8 cellular contexts compared by ENCODE assay signal in the genomic region with DNA sequence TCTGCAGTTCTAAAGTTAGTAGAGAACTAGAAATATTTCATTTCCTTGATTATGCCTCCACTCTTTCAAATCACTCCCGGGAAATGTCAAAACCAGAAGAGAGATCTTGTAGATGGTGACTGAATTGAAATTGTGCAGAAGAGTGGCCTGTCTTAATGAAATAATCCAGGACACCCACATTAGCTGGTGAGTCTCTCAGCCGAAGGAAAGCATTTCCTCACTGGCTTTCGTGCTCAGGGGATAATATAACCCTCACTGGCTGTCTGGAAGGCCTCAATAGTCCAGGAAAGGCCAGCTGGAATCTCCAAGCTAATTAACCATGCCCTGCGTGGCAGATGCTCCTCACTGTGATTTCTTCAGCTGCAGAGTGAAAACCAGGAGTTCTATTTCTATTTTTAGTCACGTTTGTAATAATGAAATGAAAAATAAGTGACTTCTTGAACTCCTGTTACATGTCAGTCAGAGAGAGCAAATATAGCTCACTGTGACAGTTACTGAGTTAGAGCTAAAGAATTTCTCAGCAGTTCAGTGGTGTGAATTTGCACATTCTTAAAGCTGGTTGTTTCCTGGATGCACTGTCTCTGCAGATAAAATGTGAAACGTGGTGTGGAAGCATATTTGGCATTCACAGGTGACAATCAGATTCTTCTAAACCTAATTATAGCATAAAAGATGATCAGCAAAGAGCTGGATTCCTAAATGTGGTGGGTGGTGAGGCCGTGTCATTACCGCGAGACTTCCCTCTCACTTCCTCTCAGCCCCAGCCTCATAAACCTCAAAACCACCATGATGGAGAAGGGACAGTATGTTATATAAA.
DNase-seq lines count a peak whose midpoint lies in the region; ATAC-seq and TF ChIP-seq lines count a peak whose summit lies in the region.

No MANE protein-coding gene starts in this region.

- H2AFZ ChIP-seq in ACC112 (ENCODE audit: low read length, unreplicated experiment) (peak overlapping the region; percentile 6), neural cell (ENCODE audit: low read depth, low read length) (no peak overlapping the region)

- H4K20me1 ChIP-seq in neural cell (ENCODE audit: insufficient read depth): no peaks in the 10 kb centered on the region

- WGBS in upper lobe of left lung, 2 donors: 34 to 40% methylated on average over 9 of the region's 9 CpGs

- peak; percentile 99 for DNase-seq in SK-N-DZ (ENCODE audit: low spot score)
- DNase-seq in upper lobe of left lung: no peak
- no peak for DNase-seq in RWPE1 (ENCODE audit: low spot score)
- DNase-seq in epidermal melanocyte (ENCODE audit: insufficient read length, low spot score): no peak

- H3K4me1 ChIP-seq in ACC112 (ENCODE audit: control insufficient read depth, insufficient read depth, low read length, unreplicated experiment) (no peaks in the 10 kb centered on the region), upper lobe of left lung (no peaks in the 10 kb centered on the region)

- H3K9me2 ChIP-seq in neural cell (ENCODE audit: insufficient read depth, low read length): no peaks in the 10 kb centered on the region

- CTCF ChIA-PET in RWPE1 (lab: Yijun Ruan, JAX): no interaction called here

- H3F3A ChIP-seq in neural cell (ENCODE audit: insufficient read depth, low read length, poor library complexity, severe bottlenecking): peaks cover 3% of the 10 kb centered on the region

- ATAC-seq in GM18867 (IDR thresholded peaks at IDR 0.05; ENCODE audit: unreplicated experiment) (peak; percentile 87), HG03045 (IDR thresholded peaks at IDR 0.05; ENCODE audit: unreplicated experiment) (peak; percentile 85), upper lobe of left lung (ENCODE audit: low FRiP score in 2 of 2) (no peak)

- no peaks in the 10 kb centered on the region for H3K79me2 ChIP-seq in ACC112 (ENCODE audit: control insufficient read depth, insufficient read depth, low read length, unreplicated experiment)
- no peaks in the 10 kb centered on the region for H3K79me2 ChIP-seq in neural cell (replicated peaks; ENCODE audit: insufficient read depth, low read length)

- peak; percentile 89 for TF ChIP-seq EP300 in neural cell (conservative IDR thresholded peaks at IDR 0.05; ENCODE audit: poor library complexity, severe bottlenecking)
- no peak for TF ChIP-seq EP300 in upper lobe of left lung (IDR thresholded peaks at IDR 0.05)

- no peak for TF ChIP-seq POLR2A in upper lobe of left lung (IDR thresholded peaks at IDR 0.05)

- H3K27me3 ChIP-seq in ACC112 (ENCODE audit: insufficient read depth, low read length) (no peaks in the 10 kb centered on the region; the same call in 1 of the 2 replicates), neural cell (ENCODE audit: insufficient read depth, low read depth, low read length) (no peaks in the 10 kb centered on the region), upper lobe of left lung (no peaks in the 10 kb centered on the region)

- TF ChIP-seq RAD21 in neural cell (conservative IDR thresholded peaks at IDR 0.05): peak; percentile 37

- H3K9me3 ChIP-seq in neural cell (ENCODE audit: low read length) (no peaks in the 10 kb centered on the region), upper lobe of left lung (no peaks in the 10 kb centered on the region)

- H3K36me3 ChIP-seq in ACC112 (ENCODE audit: insufficient read depth, low read length) (no peaks in the 10 kb centered on the region), neural cell (ENCODE audit: insufficient read depth, low read length) (no peaks in the 10 kb centered on the region), upper lobe of left lung (no peaks in the 10 kb centered on the region)

- H3K27ac ChIP-seq in ACC112 (ENCODE audit: low read depth, low read length) (no peak overlapping the region), neural cell (ENCODE audit: low read length) (peak overlapping the region; percentile 90), upper lobe of left lung (no peak overlapping the region), RWPE1 (no peak overlapping the region)

- peak overlapping the region; percentile 51 for H3K9ac ChIP-seq in neural cell (ENCODE audit: low read length)

- no peak overlapping the region for H3K4me3 ChIP-seq in ACC112 (ENCODE audit: low read depth, low read length)
- peak overlapping the region; percentile 47 for H3K4me3 ChIP-seq in neural cell (ENCODE audit: low read length)
- H3K4me3 ChIP-seq in upper lobe of left lung: no peak overlapping the region

- TF ChIP-seq CTCF in neural cell (IDR thresholded peaks at IDR 0.05; ENCODE audit: poor library complexity, severe bottlenecking) (no peak), upper lobe of left lung (IDR thresholded peaks at IDR 0.05) (no peak), RWPE1 (conservative IDR thresholded peaks at IDR 0.05; ENCODE audit: low read depth) (no peak)

- POLR2A ChIA-PET in RWPE1 (lab: Yijun Ruan, JAX; ENCODE audit: low non-redundant PET): no interaction called here

- H3K4me2 ChIP-seq in neural cell (ENCODE audit: low read length): peak overlapping the region; percentile 40

TF ChIP-seq in neural cell, 6 proteins besides CTCF, POLR2A, EP300 and RAD21:
- TF ChIP-seq EZH2 (IDR thresholded peaks at IDR 0.05; ENCODE audit: borderline replicate concordance, insufficient read depth, low read length, poor library complexity, severe bottlenecking): no peak
- no peak for TF ChIP-seq MXI1 (conservative IDR thresholded peaks at IDR 0.05; ENCODE audit: poor library complexity, severe bottlenecking)
- TF ChIP-seq, protein P1, sequence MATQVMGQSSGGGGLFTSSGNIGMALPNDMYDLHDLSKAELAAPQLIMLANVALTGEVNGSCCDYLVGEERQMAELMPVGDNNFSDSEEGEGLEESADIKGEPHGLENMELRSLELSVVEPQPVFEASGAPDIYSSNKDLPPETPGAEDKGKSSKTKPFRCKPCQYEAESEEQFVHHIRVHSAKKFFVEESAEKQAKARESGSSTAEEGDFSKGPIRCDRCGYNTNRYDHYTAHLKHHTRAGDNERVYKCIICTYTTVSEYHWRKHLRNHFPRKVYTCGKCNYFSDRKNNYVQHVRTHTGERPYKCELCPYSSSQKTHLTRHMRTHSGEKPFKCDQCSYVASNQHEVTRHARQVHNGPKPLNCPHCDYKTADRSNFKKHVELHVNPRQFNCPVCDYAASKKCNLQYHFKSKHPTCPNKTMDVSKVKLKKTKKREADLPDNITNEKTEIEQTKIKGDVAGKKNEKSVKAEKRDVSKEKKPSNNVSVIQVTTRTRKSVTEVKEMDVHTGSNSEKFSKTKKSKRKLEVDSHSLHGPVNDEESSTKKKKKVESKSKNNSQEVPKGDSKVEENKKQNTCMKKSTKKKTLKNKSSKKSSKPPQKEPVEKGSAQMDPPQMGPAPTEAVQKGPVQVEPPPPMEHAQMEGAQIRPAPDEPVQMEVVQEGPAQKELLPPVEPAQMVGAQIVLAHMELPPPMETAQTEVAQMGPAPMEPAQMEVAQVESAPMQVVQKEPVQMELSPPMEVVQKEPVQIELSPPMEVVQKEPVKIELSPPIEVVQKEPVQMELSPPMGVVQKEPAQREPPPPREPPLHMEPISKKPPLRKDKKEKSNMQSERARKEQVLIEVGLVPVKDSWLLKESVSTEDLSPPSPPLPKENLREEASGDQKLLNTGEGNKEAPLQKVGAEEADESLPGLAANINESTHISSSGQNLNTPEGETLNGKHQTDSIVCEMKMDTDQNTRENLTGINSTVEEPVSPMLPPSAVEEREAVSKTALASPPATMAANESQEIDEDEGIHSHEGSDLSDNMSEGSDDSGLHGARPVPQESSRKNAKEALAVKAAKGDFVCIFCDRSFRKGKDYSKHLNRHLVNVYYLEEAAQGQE (IDR thresholded peaks at IDR 0.05; ENCODE audit: borderline replicate concordance): peak; percentile 78
- TF ChIP-seq SMC3 (conservative IDR thresholded peaks at IDR 0.05; ENCODE audit: poor library complexity): no peak
- TF ChIP-seq TAF1 (IDR thresholded peaks at IDR 0.05; ENCODE audit: low read depth): no peak
- TF ChIP-seq POLR2AphosphoS5 (IDR thresholded peaks at IDR 0.05): peak; percentile 67

Comparison
In these comparisons a context has a peak if more than half of its experiments do, and no peak if none do; other contexts are left out.
1. ATAC-seq: peak in GM18867 (single experiment) and HG03045 (single experiment); none in upper lobe of left lung (0 of 2).